Comparison of ENCODE assay signal across 1 cellular context in the genomic region with DNA sequence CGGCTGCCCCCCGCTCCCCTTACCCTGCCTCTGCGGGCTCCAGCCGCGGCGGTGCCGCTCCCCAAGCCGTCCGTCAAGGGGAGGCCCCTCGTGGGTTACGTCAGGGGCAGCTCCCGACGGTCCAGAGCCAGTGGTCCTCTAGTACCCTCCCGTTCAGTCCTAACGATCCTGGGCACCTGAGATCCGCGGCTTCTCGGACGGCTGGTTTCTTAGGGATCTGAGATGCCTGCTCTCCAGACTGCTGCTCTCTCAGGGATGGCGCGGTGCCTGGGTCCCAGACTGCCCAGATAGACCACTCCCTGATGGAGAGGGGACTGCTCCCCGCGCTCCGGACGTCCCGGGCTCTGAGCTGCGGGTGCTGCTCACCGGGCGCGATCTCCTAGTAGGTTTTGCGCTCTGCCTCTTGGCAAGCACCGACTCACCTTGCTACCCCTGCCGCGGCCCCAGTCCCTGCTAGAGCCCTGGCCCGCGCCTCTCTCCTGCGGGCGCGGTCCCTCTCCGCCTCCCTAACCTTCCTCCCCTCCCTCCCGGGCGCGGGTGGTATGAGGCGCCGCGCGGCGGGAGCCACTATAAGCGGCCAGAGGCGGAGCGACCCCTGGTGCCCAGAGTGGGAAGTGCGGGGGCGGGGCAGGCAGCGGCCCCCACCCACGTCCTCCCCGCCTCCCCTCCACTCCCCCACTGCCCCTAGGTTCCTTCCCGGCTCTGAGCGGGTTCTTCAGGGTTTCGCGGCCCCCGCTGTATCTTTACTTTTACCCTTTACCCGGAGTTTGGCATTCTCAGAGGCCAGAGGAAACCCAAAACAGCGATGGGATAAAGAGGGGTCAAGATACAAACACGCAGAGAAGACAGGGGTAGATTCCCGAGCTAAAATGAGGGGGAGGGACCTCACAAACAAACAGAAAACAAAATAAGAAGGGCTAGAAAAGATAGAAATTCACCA.
TF ChIP-seq lines count a peak whose summit lies in the region.

A gene (minus strand): TSS at position 544 of the 940 bp plus-strand sequence. CDS start 711 bp downstream, outside the sequence.

TF ChIP-seq in K562, 482 proteins besides CTCF, POLR2A, EP300 and RAD21 (continued from another document and continues in another):
- TF ChIP-seq, protein P1, sequence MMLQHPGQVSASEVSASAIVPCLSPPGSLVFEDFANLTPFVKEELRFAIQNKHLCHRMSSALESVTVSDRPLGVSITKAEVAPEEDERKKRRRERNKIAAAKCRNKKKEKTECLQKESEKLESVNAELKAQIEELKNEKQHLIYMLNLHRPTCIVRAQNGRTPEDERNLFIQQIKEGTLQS (IDR thresholded peaks at IDR 0.05), result no peak
- TF ChIP-seq, protein P1 (CRISPR knock-in tag; conservative IDR thresholded peaks at IDR 0.05), result 0 out of 2 replicates have a peak, but pooled peaks have one; percentile 19
- TF ChIP-seq SIN3B (IDR thresholded peaks at IDR 0.05; ENCODE audit: low read depth), result no peak
- TF ChIP-seq CCNT2 (IDR thresholded peaks at IDR 0.05; ENCODE audit: borderline replicate concordance, extremely low read depth, insufficient read length, low read depth, low read length), result peak; percentile 43
- no peak for TF ChIP-seq CBFA2T3 (IDR thresholded peaks at IDR 0.05)
- no peak for TF ChIP-seq TSC22D4 (tag; IDR thresholded peaks at IDR 0.05)
- peak; percentile 92 for TF ChIP-seq ZBTB7A (IDR thresholded peaks at IDR 0.05; ENCODE audit: borderline replicate concordance, control insufficient read depth, low read depth, low read length)
- no peak for TF ChIP-seq KHSRP (IDR thresholded peaks at IDR 0.05)
- TF ChIP-seq GATAD2A (IDR thresholded peaks at IDR 0.05), result no peak
- TF ChIP-seq ZKSCAN8 (CRISPR knock-in tag; IDR thresholded peaks at IDR 0.05), result no peak
- TF ChIP-seq DIDO1 (tag; IDR thresholded peaks at IDR 0.05; ENCODE audit: low read depth), result no peak
- TF ChIP-seq, protein P2, sequence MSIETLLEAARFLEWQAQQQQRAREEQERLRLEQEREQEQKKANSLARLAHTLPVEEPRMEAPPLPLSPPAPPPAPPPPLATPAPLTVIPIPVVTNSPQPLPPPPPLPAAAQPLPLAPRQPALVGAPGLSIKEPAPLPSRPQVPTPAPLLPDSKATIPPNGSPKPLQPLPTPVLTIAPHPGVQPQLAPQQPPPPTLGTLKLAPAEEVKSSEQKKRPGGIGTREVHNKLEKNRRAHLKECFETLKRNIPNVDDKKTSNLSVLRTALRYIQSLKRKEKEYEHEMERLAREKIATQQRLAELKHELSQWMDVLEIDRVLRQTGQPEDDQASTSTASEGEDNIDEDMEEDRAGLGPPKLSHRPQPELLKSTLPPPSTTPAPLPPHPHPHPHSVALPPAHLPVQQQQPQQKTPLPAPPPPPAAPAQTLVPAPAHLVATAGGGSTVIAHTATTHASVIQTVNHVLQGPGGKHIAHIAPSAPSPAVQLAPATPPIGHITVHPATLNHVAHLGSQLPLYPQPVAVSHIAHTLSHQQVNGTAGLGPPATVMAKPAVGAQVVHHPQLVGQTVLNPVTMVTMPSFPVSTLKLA (conservative IDR thresholded peaks at IDR 0.05), result peak in 1 of 2 experiments; percentile 33; a peak in 1 of 4 replicates
- TF ChIP-seq, protein P3, sequence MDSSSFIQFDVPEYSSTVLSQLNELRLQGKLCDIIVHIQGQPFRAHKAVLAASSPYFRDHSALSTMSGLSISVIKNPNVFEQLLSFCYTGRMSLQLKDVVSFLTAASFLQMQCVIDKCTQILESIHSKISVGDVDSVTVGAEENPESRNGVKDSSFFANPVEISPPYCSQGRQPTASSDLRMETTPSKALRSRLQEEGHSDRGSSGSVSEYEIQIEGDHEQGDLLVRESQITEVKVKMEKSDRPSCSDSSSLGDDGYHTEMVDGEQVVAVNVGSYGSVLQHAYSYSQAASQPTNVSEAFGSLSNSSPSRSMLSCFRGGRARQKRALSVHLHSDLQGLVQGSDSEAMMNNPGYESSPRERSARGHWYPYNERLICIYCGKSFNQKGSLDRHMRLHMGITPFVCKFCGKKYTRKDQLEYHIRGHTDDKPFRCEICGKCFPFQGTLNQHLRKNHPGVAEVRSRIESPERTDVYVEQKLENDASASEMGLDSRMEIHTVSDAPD (CRISPR knock-in tag; IDR thresholded peaks at IDR 0.05), result no peak
- TF ChIP-seq SRF (CRISPR knock-in tag; IDR thresholded peaks at IDR 0.05), result no peak
- TF ChIP-seq MEF2D (tag; conservative IDR thresholded peaks at IDR 0.05; ENCODE audit: low read depth), result no peak
- no peak for TF ChIP-seq FOS (IDR thresholded peaks at IDR 0.05; ENCODE audit: extremely low read depth, insufficient read length)
- no peak for TF ChIP-seq ZNF766 (CRISPR knock-in tag; conservative IDR thresholded peaks at IDR 0.05)
- TF ChIP-seq SMARCA5 (IDR thresholded peaks at IDR 0.05), result no peak
- TF ChIP-seq, protein P4, sequence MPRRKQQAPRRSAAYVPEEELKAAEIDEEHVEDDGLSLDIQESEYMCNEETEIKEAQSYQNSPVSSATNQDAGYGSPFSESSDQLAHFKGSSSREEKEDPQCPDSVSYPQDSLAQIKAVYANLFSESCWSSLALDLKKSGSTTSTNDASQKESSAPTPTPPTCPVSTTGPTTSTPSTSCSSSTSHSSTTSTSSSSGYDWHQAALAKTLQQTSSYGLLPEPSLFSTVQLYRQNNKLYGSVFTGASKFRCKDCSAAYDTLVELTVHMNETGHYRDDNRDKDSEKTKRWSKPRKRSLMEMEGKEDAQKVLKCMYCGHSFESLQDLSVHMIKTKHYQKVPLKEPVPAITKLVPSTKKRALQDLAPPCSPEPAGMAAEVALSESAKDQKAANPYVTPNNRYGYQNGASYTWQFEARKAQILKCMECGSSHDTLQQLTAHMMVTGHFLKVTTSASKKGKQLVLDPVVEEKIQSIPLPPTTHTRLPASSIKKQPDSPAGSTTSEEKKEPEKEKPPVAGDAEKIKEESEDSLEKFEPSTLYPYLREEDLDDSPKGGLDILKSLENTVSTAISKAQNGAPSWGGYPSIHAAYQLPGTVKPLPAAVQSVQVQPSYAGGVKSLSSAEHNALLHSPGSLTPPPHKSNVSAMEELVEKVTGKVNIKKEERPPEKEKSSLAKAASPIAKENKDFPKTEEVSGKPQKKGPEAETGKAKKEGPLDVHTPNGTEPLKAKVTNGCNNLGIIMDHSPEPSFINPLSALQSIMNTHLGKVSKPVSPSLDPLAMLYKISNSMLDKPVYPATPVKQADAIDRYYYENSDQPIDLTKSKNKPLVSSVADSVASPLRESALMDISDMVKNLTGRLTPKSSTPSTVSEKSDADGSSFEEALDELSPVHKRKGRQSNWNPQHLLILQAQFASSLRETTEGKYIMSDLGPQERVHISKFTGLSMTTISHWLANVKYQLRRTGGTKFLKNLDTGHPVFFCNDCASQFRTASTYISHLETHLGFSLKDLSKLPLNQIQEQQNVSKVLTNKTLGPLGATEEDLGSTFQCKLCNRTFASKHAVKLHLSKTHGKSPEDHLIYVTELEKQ (CRISPR knock-in tag; IDR thresholded peaks at IDR 0.05), result no peak
- TF ChIP-seq KAT8 (IDR thresholded peaks at IDR 0.05; ENCODE audit: low read depth), result no peak
- TF ChIP-seq, protein P5, sequence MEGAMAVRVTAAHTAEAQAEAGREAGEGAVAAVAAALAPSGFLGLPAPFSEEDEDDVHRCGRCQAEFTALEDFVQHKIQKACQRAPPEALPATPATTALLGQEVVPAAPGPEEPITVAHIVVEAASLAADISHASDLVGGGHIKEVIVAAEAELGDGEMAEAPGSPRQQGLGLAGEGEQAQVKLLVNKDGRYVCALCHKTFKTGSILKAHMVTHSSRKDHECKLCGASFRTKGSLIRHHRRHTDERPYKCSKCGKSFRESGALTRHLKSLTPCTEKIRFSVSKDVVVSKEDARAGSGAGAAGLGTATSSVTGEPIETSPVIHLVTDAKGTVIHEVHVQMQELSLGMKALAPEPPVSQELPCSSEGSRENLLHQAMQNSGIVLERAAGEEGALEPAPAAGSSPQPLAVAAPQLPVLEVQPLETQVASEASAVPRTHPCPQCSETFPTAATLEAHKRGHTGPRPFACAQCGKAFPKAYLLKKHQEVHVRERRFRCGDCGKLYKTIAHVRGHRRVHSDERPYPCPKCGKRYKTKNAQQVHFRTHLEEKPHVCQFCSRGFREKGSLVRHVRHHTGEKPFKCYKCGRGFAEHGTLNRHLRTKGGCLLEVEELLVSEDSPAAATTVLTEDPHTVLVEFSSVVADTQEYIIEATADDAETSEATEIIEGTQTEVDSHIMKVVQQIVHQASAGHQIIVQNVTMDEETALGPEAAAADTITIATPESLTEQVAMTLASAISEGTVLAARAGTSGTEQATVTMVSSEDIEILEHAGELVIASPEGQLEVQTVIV (CRISPR knock-in tag; IDR thresholded peaks at IDR 0.05; ENCODE audit: borderline replicate concordance), result no peak
- TF ChIP-seq, protein P6, sequence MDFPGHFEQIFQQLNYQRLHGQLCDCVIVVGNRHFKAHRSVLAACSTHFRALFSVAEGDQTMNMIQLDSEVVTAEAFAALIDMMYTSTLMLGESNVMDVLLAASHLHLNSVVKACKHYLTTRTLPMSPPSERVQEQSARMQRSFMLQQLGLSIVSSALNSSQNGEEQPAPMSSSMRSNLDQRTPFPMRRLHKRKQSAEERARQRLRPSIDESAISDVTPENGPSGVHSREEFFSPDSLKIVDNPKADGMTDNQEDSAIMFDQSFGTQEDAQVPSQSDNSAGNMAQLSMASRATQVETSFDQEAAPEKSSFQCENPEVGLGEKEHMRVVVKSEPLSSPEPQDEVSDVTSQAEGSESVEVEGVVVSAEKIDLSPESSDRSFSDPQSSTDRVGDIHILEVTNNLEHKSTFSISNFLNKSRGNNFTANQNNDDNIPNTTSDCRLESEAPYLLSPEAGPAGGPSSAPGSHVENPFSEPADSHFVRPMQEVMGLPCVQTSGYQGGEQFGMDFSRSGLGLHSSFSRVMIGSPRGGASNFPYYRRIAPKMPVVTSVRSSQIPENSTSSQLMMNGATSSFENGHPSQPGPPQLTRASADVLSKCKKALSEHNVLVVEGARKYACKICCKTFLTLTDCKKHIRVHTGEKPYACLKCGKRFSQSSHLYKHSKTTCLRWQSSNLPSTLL (IDR thresholded peaks at IDR 0.05), result no peak
- no peak for TF ChIP-seq MTA1 (IDR thresholded peaks at IDR 0.05; ENCODE audit: borderline replicate concordance)
- TF ChIP-seq, protein P7, sequence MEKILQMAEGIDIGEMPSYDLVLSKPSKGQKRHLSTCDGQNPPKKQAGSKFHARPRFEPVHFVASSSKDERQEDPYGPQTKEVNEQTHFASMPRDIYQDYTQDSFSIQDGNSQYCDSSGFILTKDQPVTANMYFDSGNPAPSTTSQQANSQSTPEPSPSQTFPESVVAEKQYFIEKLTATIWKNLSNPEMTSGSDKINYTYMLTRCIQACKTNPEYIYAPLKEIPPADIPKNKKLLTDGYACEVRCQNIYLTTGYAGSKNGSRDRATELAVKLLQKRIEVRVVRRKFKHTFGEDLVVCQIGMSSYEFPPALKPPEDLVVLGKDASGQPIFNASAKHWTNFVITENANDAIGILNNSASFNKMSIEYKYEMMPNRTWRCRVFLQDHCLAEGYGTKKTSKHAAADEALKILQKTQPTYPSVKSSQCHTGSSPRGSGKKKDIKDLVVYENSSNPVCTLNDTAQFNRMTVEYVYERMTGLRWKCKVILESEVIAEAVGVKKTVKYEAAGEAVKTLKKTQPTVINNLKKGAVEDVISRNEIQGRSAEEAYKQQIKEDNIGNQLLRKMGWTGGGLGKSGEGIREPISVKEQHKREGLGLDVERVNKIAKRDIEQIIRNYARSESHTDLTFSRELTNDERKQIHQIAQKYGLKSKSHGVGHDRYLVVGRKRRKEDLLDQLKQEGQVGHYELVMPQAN (IDR thresholded peaks at IDR 0.05; ENCODE audit: borderline replicate concordance), result no peak
- TF ChIP-seq FOXM1 (IDR thresholded peaks at IDR 0.05; ENCODE audit: low read depth), result no peak
- no peak for TF ChIP-seq FOXM1 (CRISPR knock-in tag; IDR thresholded peaks at IDR 0.05; ENCODE audit: low read depth)
- TF ChIP-seq, protein P8, sequence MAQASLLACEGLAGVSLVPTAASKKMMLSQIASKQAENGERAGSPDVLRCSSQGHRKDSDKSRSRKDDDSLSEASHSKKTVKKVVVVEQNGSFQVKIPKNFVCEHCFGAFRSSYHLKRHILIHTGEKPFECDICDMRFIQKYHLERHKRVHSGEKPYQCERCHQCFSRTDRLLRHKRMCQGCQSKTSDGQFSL (CRISPR knock-in tag; IDR thresholded peaks at IDR 0.05), result no peak
- TF ChIP-seq, protein P8 (tag; IDR thresholded peaks at IDR 0.05), result peak in 1 of 2 experiments; percentile 45; a peak in 1 of 4 replicates
- TF ChIP-seq, protein P9, sequence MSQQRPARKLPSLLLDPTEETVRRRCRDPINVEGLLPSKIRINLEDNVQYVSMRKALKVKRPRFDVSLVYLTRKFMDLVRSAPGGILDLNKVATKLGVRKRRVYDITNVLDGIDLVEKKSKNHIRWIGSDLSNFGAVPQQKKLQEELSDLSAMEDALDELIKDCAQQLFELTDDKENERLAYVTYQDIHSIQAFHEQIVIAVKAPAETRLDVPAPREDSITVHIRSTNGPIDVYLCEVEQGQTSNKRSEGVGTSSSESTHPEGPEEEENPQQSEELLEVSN (IDR thresholded peaks at IDR 0.05; ENCODE audit: borderline replicate concordance in 1 of 2, extremely low read depth in 1 of 2, insufficient read depth in 1 of 2, insufficient read length in 1 of 2, low read depth in 1 of 2, low read length in 1 of 2, poor library complexity in 1 of 2, severe bottlenecking in 1 of 2), result peak; percentile 18 to 61
- TF ChIP-seq FOSL1 (tag; conservative IDR thresholded peaks at IDR 0.05), result no peak
- TF ChIP-seq ZNF583 (CRISPR knock-in tag; IDR thresholded peaks at IDR 0.05), result no peak
- no peak for TF ChIP-seq RFX5 (IDR thresholded peaks at IDR 0.05; ENCODE audit: low read depth, low read length)
- 0 out of 2 replicates have a peak, but pooled peaks have one; percentile 16 for TF ChIP-seq BHLHE40 (IDR thresholded peaks at IDR 0.05; ENCODE audit: low read length)
- TF ChIP-seq PYGO2 (tag; IDR thresholded peaks at IDR 0.05), result no peak
- TF ChIP-seq, protein P10, sequence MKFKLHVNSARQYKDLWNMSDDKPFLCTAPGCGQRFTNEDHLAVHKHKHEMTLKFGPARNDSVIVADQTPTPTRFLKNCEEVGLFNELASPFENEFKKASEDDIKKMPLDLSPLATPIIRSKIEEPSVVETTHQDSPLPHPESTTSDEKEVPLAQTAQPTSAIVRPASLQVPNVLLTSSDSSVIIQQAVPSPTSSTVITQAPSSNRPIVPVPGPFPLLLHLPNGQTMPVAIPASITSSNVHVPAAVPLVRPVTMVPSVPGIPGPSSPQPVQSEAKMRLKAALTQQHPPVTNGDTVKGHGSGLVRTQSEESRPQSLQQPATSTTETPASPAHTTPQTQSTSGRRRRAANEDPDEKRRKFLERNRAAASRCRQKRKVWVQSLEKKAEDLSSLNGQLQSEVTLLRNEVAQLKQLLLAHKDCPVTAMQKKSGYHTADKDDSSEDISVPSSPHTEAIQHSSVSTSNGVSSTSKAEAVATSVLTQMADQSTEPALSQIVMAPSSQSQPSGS (CRISPR knock-in tag; IDR thresholded peaks at IDR 0.05), result no peak
- no peak for TF ChIP-seq U2AF1 (optimal IDR thresholded peaks at IDR 0.05; ENCODE audit: low read depth, low read length)
- TF ChIP-seq SP1 (CRISPR knock-in tag; IDR thresholded peaks at IDR 0.05), result peak; percentile 82
- TF ChIP-seq ETS2 (tag; IDR thresholded peaks at IDR 0.05; ENCODE audit: borderline replicate concordance, poor library complexity, severe bottlenecking), result no peak
- TF ChIP-seq ZNF75A (CRISPR knock-in tag; IDR thresholded peaks at IDR 0.05), result no peak
- no peak for TF ChIP-seq SIRT6 (IDR thresholded peaks at IDR 0.05; ENCODE audit: low read depth, low read length)
